Comparison of ENCODE assay signal across 9 cellular contexts in genomic region chr6:120534954-120535353, GRCh38.
"Had no signal": no experiment of that assay in that cellular context is flagged by ENCODE, and none has a peak within 500 bp of the region (broad histone marks: within the 10 kb centered on the region; RNA-seq: fewer than 3 reads in every experiment).

No MANE protein-coding gene starts in this region.

- H3K27ac ChIP-seq: HL-60 had no signal

- H2AFZ ChIP-seq: GM23338 had no signal

- H3K4me3 ChIP-seq: GM23338 had no signal

- FAIRE-seq: H1, H54, HepG2 had no signal

- H3K4me2 ChIP-seq: GM23338 had no signal

- DNase-seq: H9, HFFc6, KBM-7 had no signal

- ATAC-seq: GM23338, HCT116, HepG2 had no signal
